In the genomic region with DNA sequence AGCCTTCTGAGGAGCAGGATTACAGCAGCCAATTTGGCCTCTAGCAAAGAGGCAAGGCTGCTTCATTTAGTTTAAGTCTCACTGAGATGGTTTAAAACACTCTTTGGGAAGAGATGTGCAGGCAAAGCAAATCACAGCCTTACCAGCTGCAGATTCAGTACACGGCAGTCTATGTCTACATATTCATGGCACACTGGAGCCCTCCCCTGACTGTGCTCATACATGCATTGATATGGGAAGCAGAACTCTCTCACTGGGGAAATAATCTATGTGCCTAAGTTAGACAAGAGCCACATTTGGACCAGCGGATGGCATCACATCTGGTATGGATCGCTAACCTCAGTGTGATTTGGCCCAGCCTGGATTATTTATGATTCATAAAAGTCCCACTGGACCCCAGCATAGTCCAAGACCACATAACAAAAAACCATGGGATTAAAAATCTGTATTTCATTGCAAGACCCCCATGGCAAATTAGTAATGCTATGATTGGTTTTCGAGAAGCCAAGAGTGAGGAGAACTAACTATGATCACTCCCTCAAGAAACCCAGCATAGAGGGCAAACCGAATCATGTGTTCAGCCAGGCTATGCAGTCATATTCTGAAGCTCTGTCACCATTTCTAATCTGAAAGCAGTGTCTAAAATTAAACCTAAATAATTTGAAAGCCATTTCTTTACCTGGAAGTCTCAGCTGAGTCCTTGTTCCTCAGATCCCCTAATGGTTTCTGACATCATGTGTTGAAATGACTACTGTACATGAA, we compare ENCODE assay signal across 10 cellular contexts. TPM values are rescaled to one million over a fixed set of nuclear protein-coding genes. Genes with fewer than 3 reads are reported as not detected.
DNase-seq lines count a peak whose midpoint lies in the region; ATAC-seq and TF ChIP-seq lines count a peak whose summit lies in the region.
"Had no signal": no experiment of that assay in that cellular context is flagged by ENCODE, and none has a peak within 500 bp of the region (broad histone marks: within the 10 kb centered on the region; RNA-seq: fewer than 3 reads in every experiment).

No MANE protein-coding gene starts in this region.

- H3K36me3 Mint-ChIP-seq in chondrocyte (ENCODE audit: low read depth) (no peaks in the 10 kb centered on the region), memory B cell (no peaks in the 10 kb centered on the region)

- H3K4me1 Mint-ChIP-seq in chondrocyte (ENCODE audit: low read depth) (peaks cover 86% of the 10 kb centered on the region), memory B cell (peaks cover 18% of the 10 kb centered on the region)

- H3K9me3 Mint-ChIP-seq in chondrocyte (ENCODE audit: low read depth), result no peaks in the 10 kb centered on the region
- H3K9me3 Mint-ChIP-seq in memory B cell, result no peaks in the 10 kb centered on the region
- H3K9me3 Mint-ChIP-seq: effector memory CD8-positive, alpha-beta T cell had no signal

- TF ChIP-seq CTCF in chondrocyte (IDR thresholded peaks at IDR 0.05) (peak; percentile 57), tibial nerve (IDR thresholded peaks at IDR 0.05) (peak in 2 of 5 experiments; percentile 20 to 25)

- H3K9me3 ChIP-seq in tibial nerve, result no peaks in the 10 kb centered on the region

- peak overlapping the region; percentile 73 for H3K4me3 Mint-ChIP-seq in chondrocyte (ENCODE audit: unreplicated experiment)
- H3K4me3 Mint-ChIP-seq in memory B cell, result peak overlapping the region; percentile 91

- no peak for TF ChIP-seq POLR2A in tibial nerve (IDR thresholded peaks at IDR 0.05)

- H3K4me1 ChIP-seq in tibial nerve, result peaks cover 0 to 78% (median 34%) of the 10 kb centered on the region in 4 donors

- H3K27me3 Mint-ChIP-seq in chondrocyte (ENCODE audit: low read depth), result no peaks in the 10 kb centered on the region
- H3K27me3 Mint-ChIP-seq in memory B cell, result no peaks in the 10 kb centered on the region

- 32 to 34% methylated on average over 5 of the region's 5 CpGs for WGBS in tibial nerve, 2 donors

- peak in 1 of 2 donors; percentile 44 for TF ChIP-seq EP300 in tibial nerve (IDR thresholded peaks at IDR 0.05)

- H3K27ac Mint-ChIP-seq in chondrocyte (ENCODE audit: unreplicated experiment) (peak overlapping the region; percentile 96), memory B cell (no peak overlapping the region)
- H3K27ac Mint-ChIP-seq: effector memory CD8-positive, alpha-beta T cell had no signal

- no peaks in the 10 kb centered on the region for H3K27me3 ChIP-seq in tibial nerve

- ATAC-seq in memory B cell (ENCODE audit: low read depth) (no peak), HG03520 (IDR thresholded peaks at IDR 0.05; ENCODE audit: unreplicated experiment) (no peak), HG02678 (IDR thresholded peaks at IDR 0.05; ENCODE audit: unreplicated experiment) (no peak)
- ATAC-seq: effector memory CD8-positive, alpha-beta T cell had no signal

- H3K27ac ChIP-seq in tibial nerve, result peak overlapping the region; percentile 69 to 95 (median 87)

- H3K4me3 ChIP-seq in tibial nerve, result peak overlapping the region; percentile 27 to 49 (median 31)

- no peaks in the 10 kb centered on the region for H3K36me3 ChIP-seq in tibial nerve

- DNase-seq in NCI-H2227 (lab: John Stamatoyannopoulos, UW; ENCODE audit: unreplicated experiment) (peak; percentile 16), NCI-H2227 treated with DMSO at 0.1 percent for 48 hours (lab: John Stamatoyannopoulos, UW) (no peak), chondrocyte (ENCODE audit: low spot score) (no peak), memory B cell (ENCODE audit: low spot score in 2 of 2) (no peak), tibial nerve (ENCODE audit: low spot score in 2 of 2) (no peak)
- no peak for DNase-seq in activated CD8-positive, alpha-beta memory T cell treated with anti-CD3 and anti-CD28 coated beads for 24 hours
- DNase-seq: 8988T; effector memory CD8-positive, alpha-beta T cell had no signal

RNA-seq across cellular contexts. Expression of a gene that starts 1.3 kb away (rescaled TPM):
- total RNA-seq in chondrocyte, result 48.2 to 103 TPM (median 60.5 TPM) in 3 replicates
- 10 to 100 TPM; 24.5 to 39.1 (median 35.2) TPM for total RNA-seq in tibial nerve
